In genomic region chr7:137990251-137990901, GRCh38 we compare ENCODE assay signal across 1 cellular context.
A peak's percentile ranks its signal among the peaks of the same experiment; 100 is the strongest.
TF ChIP-seq lines count a peak whose summit lies in the region.

No MANE protein-coding gene starts in this region.

TF ChIP-seq in endothelial cell of umbilical vein, 7 proteins besides CTCF, POLR2A, EP300 and RAD21:
- TF ChIP-seq MYC (IDR thresholded peaks at IDR 0.05; ENCODE audit: low read depth, low read length): peak; percentile 54
- TF ChIP-seq POLR2AphosphoS5 (IDR thresholded peaks at IDR 0.05; ENCODE audit: insufficient read depth, low read depth, low read length): peak; percentile 83
- peak; percentile 95 for TF ChIP-seq JUN (IDR thresholded peaks at IDR 0.05; ENCODE audit: borderline replicate concordance, insufficient read depth, insufficient read length, low read depth)
- peak; percentile 92 for TF ChIP-seq FOS (IDR thresholded peaks at IDR 0.05; ENCODE audit: borderline replicate concordance, insufficient read depth, low read length)
- TF ChIP-seq MAX (IDR thresholded peaks at IDR 0.05; ENCODE audit: insufficient read depth, insufficient read length): no peak
- peak; percentile 66 for TF ChIP-seq GATA2 (IDR thresholded peaks at IDR 0.05; ENCODE audit: insufficient read depth, insufficient read length, low read depth, low read length)
